ENCODE assay signal across 1 cellular context in the genomic region with DNA sequence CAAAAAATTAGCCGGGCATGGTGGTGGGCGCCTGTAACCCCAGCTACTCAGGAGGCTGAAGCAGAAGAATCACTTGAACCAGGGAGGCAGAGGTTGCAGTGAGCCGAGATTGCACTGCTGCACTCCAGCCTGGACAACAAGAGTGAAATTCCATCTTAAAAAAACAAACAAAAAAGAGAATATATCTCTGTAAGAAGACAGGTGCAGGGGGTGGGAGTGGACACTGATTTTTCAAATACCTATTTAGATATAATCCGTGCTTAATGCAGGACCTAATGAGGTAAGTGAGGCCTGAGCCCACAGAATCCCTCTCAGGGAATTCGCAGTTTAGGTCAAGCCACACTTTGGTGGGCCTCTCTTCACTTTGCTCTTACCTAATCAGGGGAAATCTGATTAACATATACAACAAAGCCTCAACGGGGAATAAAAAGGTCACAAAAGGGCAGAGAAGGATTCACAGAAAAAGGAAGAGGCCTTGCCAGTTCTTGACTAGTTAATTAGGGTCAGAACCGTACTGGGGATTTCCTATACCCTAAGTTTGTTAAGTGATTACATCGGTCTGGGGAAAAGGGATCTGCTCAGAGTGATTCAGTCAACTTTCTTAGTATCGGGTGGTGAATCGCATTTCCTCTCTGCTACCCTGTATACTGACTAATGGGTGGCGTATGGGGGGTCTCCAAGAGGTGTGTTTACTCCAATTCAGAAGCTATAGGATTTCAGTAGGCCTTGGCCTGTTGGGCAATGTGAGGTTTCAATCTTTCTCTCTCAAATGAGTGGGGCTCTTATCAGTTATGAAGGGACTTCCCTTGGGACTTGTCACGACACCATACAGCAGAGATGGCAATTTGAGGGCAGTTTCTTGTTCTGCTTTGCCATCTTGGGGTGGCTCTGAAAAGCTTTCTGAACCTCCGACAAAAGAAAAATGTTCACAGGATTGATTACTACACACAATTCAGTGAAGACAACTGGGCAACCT.
TF ChIP-seq lines count a peak whose summit lies in the region.

No MANE protein-coding gene starts in this region.

TF ChIP-seq in K562, 482 proteins besides CTCF, POLR2A, EP300 and RAD21 (continued from another document and continues in another):
- TF ChIP-seq, protein P1, sequence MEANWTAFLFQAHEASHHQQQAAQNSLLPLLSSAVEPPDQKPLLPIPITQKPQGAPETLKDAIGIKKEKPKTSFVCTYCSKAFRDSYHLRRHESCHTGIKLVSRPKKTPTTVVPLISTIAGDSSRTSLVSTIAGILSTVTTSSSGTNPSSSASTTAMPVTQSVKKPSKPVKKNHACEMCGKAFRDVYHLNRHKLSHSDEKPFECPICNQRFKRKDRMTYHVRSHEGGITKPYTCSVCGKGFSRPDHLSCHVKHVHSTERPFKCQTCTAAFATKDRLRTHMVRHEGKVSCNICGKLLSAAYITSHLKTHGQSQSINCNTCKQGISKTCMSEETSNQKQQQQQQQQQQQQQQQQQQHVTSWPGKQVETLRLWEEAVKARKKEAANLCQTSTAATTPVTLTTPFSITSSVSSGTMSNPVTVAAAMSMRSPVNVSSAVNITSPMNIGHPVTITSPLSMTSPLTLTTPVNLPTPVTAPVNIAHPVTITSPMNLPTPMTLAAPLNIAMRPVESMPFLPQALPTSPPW (CRISPR knock-in tag; IDR thresholded peaks at IDR 0.05) = no peak
- TF ChIP-seq ZNF41 (CRISPR knock-in tag; conservative IDR thresholded peaks at IDR 0.05) (no peak), KAT8 (IDR thresholded peaks at IDR 0.05; ENCODE audit: low read depth) (no peak), SMARCE1 (IDR thresholded peaks at IDR 0.05) (peak; percentile 45; the same call in 1 of the 2 replicates), PRPF4 (IDR thresholded peaks at IDR 0.05; ENCODE audit: insufficient read depth, low read depth, low read length, poor library complexity, severe bottlenecking) (no peak), ELF2 (CRISPR knock-in tag; IDR thresholded peaks at IDR 0.05) (no peak), SETDB1 (IDR thresholded peaks at IDR 0.05; ENCODE audit: low read length) (no peak), PPARD (CRISPR knock-in tag; IDR thresholded peaks at IDR 0.05) (no peak), MCM3 (IDR thresholded peaks at IDR 0.05) (no peak), KDM1A (IDR thresholded peaks at IDR 0.05) (peak; percentile 48 to 74; a peak in 3 of 4 replicates), L3MBTL2 (IDR thresholded peaks at IDR 0.05) (no peak), ZNF77 (CRISPR knock-in tag; IDR thresholded peaks at IDR 0.05) (no peak), ZNF668 (CRISPR knock-in tag; IDR thresholded peaks at IDR 0.05) (no peak), TCF7 (IDR thresholded peaks at IDR 0.05; ENCODE audit: borderline replicate concordance) (no peak; the same call in 1 of the 2 replicates), KDM4B (IDR thresholded peaks at IDR 0.05; ENCODE audit: borderline replicate concordance in 2 of 2, low read depth in 1 of 2) (no peak), SMARCC2 (IDR thresholded peaks at IDR 0.05; ENCODE audit: low read depth) (0 out of 2 replicates have a peak, but pooled peaks have one; percentile 42), FOSL1 (tag; conservative IDR thresholded peaks at IDR 0.05) (peak; percentile 16; the same call in 1 of the 2 replicates), ESRRA (IDR thresholded peaks at IDR 0.05; ENCODE audit: borderline replicate concordance, low read depth) (no peak), HDAC6 (IDR thresholded peaks at IDR 0.05; ENCODE audit: low read depth, low read length) (no peak), U2AF2 (optimal IDR thresholded peaks at IDR 0.05; ENCODE audit: low read depth, low read length) (no peak), CXXC5 (CRISPR knock-in tag; IDR thresholded peaks at IDR 0.05) (peak; percentile 33; the same call in 1 of the 2 replicates), POLR3G (IDR thresholded peaks at IDR 0.05; ENCODE audit: extremely low read depth, insufficient read length, insufficient replicate concordance) (no peak), RBM25 (IDR thresholded peaks at IDR 0.05; ENCODE audit: low read depth, low read length, severe bottlenecking) (no peak)
- TF ChIP-seq, protein P2, sequence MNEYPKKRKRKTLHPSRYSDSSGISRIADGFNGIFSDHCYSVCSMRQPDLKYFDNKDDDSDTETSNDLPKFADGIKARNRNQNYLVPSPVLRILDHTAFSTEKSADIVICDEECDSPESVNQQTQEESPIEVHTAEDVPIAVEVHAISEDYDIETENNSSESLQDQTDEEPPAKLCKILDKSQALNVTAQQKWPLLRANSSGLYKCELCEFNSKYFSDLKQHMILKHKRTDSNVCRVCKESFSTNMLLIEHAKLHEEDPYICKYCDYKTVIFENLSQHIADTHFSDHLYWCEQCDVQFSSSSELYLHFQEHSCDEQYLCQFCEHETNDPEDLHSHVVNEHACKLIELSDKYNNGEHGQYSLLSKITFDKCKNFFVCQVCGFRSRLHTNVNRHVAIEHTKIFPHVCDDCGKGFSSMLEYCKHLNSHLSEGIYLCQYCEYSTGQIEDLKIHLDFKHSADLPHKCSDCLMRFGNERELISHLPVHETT (CRISPR knock-in tag; conservative IDR thresholded peaks at IDR 0.05 in 1 of 2, IDR thresholded peaks at IDR 0.05 in 1 of 2) = peak in 1 of 2 experiments; percentile 18; a peak in 1 of 4 replicates
- TF ChIP-seq, protein P3, sequence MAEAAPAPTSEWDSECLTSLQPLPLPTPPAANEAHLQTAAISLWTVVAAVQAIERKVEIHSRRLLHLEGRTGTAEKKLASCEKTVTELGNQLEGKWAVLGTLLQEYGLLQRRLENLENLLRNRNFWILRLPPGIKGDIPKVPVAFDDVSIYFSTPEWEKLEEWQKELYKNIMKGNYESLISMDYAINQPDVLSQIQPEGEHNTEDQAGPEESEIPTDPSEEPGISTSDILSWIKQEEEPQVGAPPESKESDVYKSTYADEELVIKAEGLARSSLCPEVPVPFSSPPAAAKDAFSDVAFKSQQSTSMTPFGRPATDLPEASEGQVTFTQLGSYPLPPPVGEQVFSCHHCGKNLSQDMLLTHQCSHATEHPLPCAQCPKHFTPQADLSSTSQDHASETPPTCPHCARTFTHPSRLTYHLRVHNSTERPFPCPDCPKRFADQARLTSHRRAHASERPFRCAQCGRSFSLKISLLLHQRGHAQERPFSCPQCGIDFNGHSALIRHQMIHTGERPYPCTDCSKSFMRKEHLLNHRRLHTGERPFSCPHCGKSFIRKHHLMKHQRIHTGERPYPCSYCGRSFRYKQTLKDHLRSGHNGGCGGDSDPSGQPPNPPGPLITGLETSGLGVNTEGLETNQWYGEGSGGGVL (CRISPR knock-in tag; IDR thresholded peaks at IDR 0.05) = no peak
- TF ChIP-seq, protein P4, sequence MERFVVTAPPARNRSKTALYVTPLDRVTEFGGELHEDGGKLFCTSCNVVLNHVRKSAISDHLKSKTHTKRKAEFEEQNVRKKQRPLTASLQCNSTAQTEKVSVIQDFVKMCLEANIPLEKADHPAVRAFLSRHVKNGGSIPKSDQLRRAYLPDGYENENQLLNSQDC (CRISPR knock-in tag; IDR thresholded peaks at IDR 0.05) = no peak
- TF ChIP-seq, protein P5, sequence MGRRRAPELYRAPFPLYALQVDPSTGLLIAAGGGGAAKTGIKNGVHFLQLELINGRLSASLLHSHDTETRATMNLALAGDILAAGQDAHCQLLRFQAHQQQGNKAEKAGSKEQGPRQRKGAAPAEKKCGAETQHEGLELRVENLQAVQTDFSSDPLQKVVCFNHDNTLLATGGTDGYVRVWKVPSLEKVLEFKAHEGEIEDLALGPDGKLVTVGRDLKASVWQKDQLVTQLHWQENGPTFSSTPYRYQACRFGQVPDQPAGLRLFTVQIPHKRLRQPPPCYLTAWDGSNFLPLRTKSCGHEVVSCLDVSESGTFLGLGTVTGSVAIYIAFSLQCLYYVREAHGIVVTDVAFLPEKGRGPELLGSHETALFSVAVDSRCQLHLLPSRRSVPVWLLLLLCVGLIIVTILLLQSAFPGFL (CRISPR knock-in tag; IDR thresholded peaks at IDR 0.05) = no peak
- TF ChIP-seq, protein P6, sequence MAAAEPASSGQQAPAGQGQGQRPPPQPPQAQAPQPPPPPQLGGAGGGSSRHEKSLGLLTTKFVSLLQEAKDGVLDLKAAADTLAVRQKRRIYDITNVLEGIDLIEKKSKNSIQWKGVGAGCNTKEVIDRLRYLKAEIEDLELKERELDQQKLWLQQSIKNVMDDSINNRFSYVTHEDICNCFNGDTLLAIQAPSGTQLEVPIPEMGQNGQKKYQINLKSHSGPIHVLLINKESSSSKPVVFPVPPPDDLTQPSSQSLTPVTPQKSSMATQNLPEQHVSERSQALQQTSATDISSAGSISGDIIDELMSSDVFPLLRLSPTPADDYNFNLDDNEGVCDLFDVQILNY (CRISPR knock-in tag; IDR thresholded peaks at IDR 0.05) = no peak
- TF ChIP-seq, protein P7, sequence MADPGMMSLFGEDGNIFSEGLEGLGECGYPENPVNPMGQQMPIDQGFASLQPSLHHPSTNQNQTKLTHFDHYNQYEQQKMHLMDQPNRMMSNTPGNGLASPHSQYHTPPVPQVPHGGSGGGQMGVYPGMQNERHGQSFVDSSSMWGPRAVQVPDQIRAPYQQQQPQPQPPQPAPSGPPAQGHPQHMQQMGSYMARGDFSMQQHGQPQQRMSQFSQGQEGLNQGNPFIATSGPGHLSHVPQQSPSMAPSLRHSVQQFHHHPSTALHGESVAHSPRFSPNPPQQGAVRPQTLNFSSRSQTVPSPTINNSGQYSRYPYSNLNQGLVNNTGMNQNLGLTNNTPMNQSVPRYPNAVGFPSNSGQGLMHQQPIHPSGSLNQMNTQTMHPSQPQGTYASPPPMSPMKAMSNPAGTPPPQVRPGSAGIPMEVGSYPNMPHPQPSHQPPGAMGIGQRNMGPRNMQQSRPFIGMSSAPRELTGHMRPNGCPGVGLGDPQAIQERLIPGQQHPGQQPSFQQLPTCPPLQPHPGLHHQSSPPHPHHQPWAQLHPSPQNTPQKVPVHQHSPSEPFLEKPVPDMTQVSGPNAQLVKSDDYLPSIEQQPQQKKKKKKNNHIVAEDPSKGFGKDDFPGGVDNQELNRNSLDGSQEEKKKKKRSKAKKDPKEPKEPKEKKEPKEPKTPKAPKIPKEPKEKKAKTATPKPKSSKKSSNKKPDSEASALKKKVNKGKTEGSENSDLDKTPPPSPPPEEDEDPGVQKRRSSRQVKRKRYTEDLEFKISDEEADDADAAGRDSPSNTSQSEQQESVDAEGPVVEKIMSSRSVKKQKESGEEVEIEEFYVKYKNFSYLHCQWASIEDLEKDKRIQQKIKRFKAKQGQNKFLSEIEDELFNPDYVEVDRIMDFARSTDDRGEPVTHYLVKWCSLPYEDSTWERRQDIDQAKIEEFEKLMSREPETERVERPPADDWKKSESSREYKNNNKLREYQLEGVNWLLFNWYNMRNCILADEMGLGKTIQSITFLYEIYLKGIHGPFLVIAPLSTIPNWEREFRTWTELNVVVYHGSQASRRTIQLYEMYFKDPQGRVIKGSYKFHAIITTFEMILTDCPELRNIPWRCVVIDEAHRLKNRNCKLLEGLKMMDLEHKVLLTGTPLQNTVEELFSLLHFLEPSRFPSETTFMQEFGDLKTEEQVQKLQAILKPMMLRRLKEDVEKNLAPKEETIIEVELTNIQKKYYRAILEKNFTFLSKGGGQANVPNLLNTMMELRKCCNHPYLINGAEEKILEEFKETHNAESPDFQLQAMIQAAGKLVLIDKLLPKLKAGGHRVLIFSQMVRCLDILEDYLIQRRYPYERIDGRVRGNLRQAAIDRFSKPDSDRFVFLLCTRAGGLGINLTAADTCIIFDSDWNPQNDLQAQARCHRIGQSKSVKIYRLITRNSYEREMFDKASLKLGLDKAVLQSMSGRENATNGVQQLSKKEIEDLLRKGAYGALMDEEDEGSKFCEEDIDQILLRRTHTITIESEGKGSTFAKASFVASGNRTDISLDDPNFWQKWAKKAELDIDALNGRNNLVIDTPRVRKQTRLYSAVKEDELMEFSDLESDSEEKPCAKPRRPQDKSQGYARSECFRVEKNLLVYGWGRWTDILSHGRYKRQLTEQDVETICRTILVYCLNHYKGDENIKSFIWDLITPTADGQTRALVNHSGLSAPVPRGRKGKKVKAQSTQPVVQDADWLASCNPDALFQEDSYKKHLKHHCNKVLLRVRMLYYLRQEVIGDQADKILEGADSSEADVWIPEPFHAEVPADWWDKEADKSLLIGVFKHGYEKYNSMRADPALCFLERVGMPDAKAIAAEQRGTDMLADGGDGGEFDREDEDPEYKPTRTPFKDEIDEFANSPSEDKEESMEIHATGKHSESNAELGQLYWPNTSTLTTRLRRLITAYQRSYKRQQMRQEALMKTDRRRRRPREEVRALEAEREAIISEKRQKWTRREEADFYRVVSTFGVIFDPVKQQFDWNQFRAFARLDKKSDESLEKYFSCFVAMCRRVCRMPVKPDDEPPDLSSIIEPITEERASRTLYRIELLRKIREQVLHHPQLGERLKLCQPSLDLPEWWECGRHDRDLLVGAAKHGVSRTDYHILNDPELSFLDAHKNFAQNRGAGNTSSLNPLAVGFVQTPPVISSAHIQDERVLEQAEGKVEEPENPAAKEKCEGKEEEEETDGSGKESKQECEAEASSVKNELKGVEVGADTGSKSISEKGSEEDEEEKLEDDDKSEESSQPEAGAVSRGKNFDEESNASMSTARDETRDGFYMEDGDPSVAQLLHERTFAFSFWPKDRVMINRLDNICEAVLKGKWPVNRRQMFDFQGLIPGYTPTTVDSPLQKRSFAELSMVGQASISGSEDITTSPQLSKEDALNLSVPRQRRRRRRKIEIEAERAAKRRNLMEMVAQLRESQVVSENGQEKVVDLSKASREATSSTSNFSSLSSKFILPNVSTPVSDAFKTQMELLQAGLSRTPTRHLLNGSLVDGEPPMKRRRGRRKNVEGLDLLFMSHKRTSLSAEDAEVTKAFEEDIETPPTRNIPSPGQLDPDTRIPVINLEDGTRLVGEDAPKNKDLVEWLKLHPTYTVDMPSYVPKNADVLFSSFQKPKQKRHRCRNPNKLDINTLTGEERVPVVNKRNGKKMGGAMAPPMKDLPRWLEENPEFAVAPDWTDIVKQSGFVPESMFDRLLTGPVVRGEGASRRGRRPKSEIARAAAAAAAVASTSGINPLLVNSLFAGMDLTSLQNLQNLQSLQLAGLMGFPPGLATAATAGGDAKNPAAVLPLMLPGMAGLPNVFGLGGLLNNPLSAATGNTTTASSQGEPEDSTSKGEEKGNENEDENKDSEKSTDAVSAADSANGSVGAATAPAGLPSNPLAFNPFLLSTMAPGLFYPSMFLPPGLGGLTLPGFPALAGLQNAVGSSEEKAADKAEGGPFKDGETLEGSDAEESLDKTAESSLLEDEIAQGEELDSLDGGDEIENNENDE (IDR thresholded peaks at IDR 0.05; ENCODE audit: low read depth, low read length) = no peak
- TF ChIP-seq, protein P8, sequence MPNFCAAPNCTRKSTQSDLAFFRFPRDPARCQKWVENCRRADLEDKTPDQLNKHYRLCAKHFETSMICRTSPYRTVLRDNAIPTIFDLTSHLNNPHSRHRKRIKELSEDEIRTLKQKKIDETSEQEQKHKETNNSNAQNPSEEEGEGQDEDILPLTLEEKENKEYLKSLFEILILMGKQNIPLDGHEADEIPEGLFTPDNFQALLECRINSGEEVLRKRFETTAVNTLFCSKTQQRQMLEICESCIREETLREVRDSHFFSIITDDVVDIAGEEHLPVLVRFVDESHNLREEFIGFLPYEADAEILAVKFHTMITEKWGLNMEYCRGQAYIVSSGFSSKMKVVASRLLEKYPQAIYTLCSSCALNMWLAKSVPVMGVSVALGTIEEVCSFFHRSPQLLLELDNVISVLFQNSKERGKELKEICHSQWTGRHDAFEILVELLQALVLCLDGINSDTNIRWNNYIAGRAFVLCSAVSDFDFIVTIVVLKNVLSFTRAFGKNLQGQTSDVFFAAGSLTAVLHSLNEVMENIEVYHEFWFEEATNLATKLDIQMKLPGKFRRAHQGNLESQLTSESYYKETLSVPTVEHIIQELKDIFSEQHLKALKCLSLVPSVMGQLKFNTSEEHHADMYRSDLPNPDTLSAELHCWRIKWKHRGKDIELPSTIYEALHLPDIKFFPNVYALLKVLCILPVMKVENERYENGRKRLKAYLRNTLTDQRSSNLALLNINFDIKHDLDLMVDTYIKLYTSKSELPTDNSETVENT (CRISPR knock-in tag; IDR thresholded peaks at IDR 0.05) = no peak
- TF ChIP-seq, protein P9, sequence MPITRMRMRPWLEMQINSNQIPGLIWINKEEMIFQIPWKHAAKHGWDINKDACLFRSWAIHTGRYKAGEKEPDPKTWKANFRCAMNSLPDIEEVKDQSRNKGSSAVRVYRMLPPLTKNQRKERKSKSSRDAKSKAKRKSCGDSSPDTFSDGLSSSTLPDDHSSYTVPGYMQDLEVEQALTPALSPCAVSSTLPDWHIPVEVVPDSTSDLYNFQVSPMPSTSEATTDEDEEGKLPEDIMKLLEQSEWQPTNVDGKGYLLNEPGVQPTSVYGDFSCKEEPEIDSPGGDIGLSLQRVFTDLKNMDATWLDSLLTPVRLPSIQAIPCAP (CRISPR knock-in tag; IDR thresholded peaks at IDR 0.05; ENCODE audit: borderline replicate concordance) = no peak
